ENCODE assay signal across 8 cellular contexts in genomic region chr5:55712023-55712859, GRCh38. TPM values are rescaled to one million over a fixed set of nuclear protein-coding genes. Genes with fewer than 3 reads are reported as not detected.
DNase-seq lines count a peak whose midpoint lies in the region; ATAC-seq and TF ChIP-seq lines count a peak whose summit lies in the region.

SLC38A9 (minus strand) TSS chr5:55712324; CDS start chr5:55697958, 14,366 bp downstream.

- H3K27me3 ChIP-seq in HUES64 (ENCODE audit: insufficient read depth, low read length) = no peaks in the 10 kb centered on the region
- H3K27me3 ChIP-seq in OCI-LY1 (ENCODE audit: insufficient read depth, low read length) = no peaks in the 10 kb centered on the region; the same call in 1 of the 2 replicates

- H3K4me2 ChIP-seq in OCI-LY1 (ENCODE audit: low read length) = peak within 1 kb of the TSS; percentile 94

- peak within 1 kb of the TSS; percentile 95 for H2AFZ ChIP-seq in OCI-LY1 (ENCODE audit: low read length)

- H3K27me3 Mint-ChIP-seq in Calu3 (ENCODE audit: unreplicated experiment) = no peaks in the 10 kb centered on the region

- H3K4me3 ChIP-seq in HUES64 (ENCODE audit: low read length) (peak within 1 kb of the TSS; percentile 93), OCI-LY1 (ENCODE audit: low read depth, low read length, poor library complexity, severe bottlenecking) (peak within 1 kb of the TSS; percentile 84)

- H3K9me3 Mint-ChIP-seq in Calu3 (ENCODE audit: low read depth, unreplicated experiment) = peaks cover 3% of the 10 kb centered on the region

- DNase-seq in Calu3 = peak; percentile 96
- peak; percentile 95 for DNase-seq in activated CD8-positive, alpha-beta memory T cell treated with anti-CD3 and anti-CD28 coated beads, Interleukin-2, amount 50 U/mL, for 4 hours
- peak; percentile 89 for DNase-seq in epidermal melanocyte (ENCODE audit: insufficient read length, low spot score)
- DNase-seq in middle frontal gyrus (ENCODE audit: extremely low spot score, low spot score) = peak; percentile 92
- DNase-seq in stimulated activated CD8-positive, alpha-beta memory T cell treated with anti-CD3 and anti-CD28 coated beads, Interleukin-2, amount 100 ng/mL, for 48 hours (ENCODE audit: low read depth in 2 of 2) = peak; percentile 88 to 90

- H4K20me1 ChIP-seq in OCI-LY1 (ENCODE audit: insufficient read depth, low read length) = no peaks in the 10 kb centered on the region

- peak within 1 kb of the TSS; percentile 25 for H3K27ac Mint-ChIP-seq in Calu3 (ENCODE audit: unreplicated experiment)

- H3K9me3 ChIP-seq in HUES64 (ENCODE audit: insufficient read depth, low read depth, low read length) (no peaks in the 10 kb centered on the region), OCI-LY1 (ENCODE audit: low read length) (no peaks in the 10 kb centered on the region)

- H3K27ac ChIP-seq in HUES64 (ENCODE audit: low read depth, low read length) (peak within 1 kb of the TSS; percentile 72), OCI-LY1 (ENCODE audit: low read depth, low read length, poor library complexity, severe bottlenecking) (no peak within 1 kb of the TSS)

- peak within 1 kb of the TSS; percentile 85 for H3K9ac ChIP-seq in HUES64 (ENCODE audit: low read depth, low read length)
- H3K9ac ChIP-seq in OCI-LY1 (ENCODE audit: low read length) = peak within 1 kb of the TSS; percentile 79

- no peaks in the 10 kb centered on the region for H3F3A ChIP-seq in OCI-LY1 (ENCODE audit: insufficient read depth, low read length)

- peak; percentile 100 for ATAC-seq in GM21447 (IDR thresholded peaks at IDR 0.05; ENCODE audit: unreplicated experiment)

- peak within 1 kb of the TSS; percentile 89 for H3K4me3 Mint-ChIP-seq in Calu3 (ENCODE audit: low read depth, unreplicated experiment)

- H3K4me1 ChIP-seq in HUES64 (ENCODE audit: insufficient read depth, low read length) = peaks cover 3% of the 10 kb centered on the region; the same call in 1 of the 2 replicates
- peaks cover 18% of the 10 kb centered on the region for H3K4me1 ChIP-seq in OCI-LY1 (ENCODE audit: insufficient read depth, low read length, severe bottlenecking)

- H3K9me2 ChIP-seq in OCI-LY1 (ENCODE audit: low read depth, low read length) = no peaks in the 10 kb centered on the region

- peaks cover 17% of the 10 kb centered on the region for H3K36me3 Mint-ChIP-seq in Calu3 (ENCODE audit: insufficient read depth, unreplicated experiment)

- TSS peak; percentile 72 for BruUV-seq in Calu3 (replicated peaks; lab: Mats Ljungman, UMichigan)

- H3K4me1 Mint-ChIP-seq in Calu3 (ENCODE audit: low read depth, unreplicated experiment) = no peaks in the 10 kb centered on the region

- intact Hi-C loops in Calu3 (cut with micrococcal nuclease; ENCODE audit: unreplicated experiment) = loop anchor here (5.0 kb wide), 1 partner anchor 210 kb away; no protein-coding TSS in a partner anchor

- CTCF ChIA-PET in Calu3 (lab: Charles Lee) = no interaction called here

- peaks cover 19% of the 10 kb centered on the region for H3K36me3 ChIP-seq in HUES64 (ENCODE audit: insufficient read depth, low read length)
- H3K36me3 ChIP-seq in OCI-LY1 (ENCODE audit: insufficient read depth, low read length) = peaks cover 8% of the 10 kb centered on the region; the same call in 1 of the 2 replicates

- under 1% methylated on average over 55 of the region's 55 CpGs for WGBS in HUES64

- no peak for TF ChIP-seq CTCF in Calu3 (IDR thresholded peaks at IDR 0.05; ENCODE audit: unreplicated experiment)
- no peak for TF ChIP-seq CTCF in OCI-LY1 (IDR thresholded peaks at IDR 0.05; ENCODE audit: low read length)

- H3K79me2 ChIP-seq in OCI-LY1 (ENCODE audit: insufficient read depth, low read length) = no peaks in the 10 kb centered on the region

RNA-seq across cellular contexts. Expression of gene SLC38A9, which starts in this region (rescaled TPM):
- total RNA-seq in Calu3 (2022) = 30.3 and 30.5 TPM in 2 replicates
- 30.0 TPM for polyA plus RNA-seq in HUES64 (2013, experiment 1 of 2)
- 27.3 TPM for polyA plus RNA-seq in HUES64 (2013, experiment 2 of 2)
